Comparison of ENCODE assay signal across 8 cellular contexts in genomic region chr4:154491341-154491679, GRCh38. TPM values are rescaled to one million over a fixed set of nuclear protein-coding genes. Genes with fewer than 3 reads are reported as not detected.
A peak's percentile ranks its signal among the peaks of the same experiment; 100 is the strongest.
DNase-seq lines count a peak whose midpoint lies in the region; TF ChIP-seq lines count a peak whose summit lies in the region.

No MANE protein-coding gene starts in this region.

- H3K4me1 ChIP-seq in HEK293 (ENCODE audit: control insufficient read depth, insufficient read depth, low read length) (no peaks in the 10 kb centered on the region), mucosa of stomach (ENCODE audit: control insufficient read depth, insufficient read depth, low read length) (peaks cover 5% of the 10 kb centered on the region)

- H3K36me3 ChIP-seq in HEK293 (ENCODE audit: control insufficient read depth in 2 of 2, insufficient read depth in 1 of 2, low read length in 2 of 2) = no peaks in the 10 kb centered on the region
- no peaks in the 10 kb centered on the region for H3K36me3 ChIP-seq in mucosa of stomach (ENCODE audit: control insufficient read depth, insufficient read depth, low read length)

- H3K9me3 ChIP-seq in HEK293 (ENCODE audit: control insufficient read depth, insufficient read depth, low read depth, low read length) (no peaks in the 10 kb centered on the region), mucosa of stomach (ENCODE audit: control insufficient read depth, low read length) (no peaks in the 10 kb centered on the region)

- peak overlapping the region; percentile 26 for H3K9ac ChIP-seq in mucosa of stomach (ENCODE audit: low read length)

- peak overlapping the region; percentile 50 for H3K4me3 ChIP-seq in HEK293 (ENCODE audit: low read depth, low read length)
- no peak overlapping the region for H3K4me3 ChIP-seq in mucosa of stomach (ENCODE audit: low read length)

- DNase-seq in activated CD4-positive, alpha-beta T cell treated with anti-CD3 and anti-CD28 coated beads for 48 hours = peak; percentile 8
- DNase-seq in activated CD4-positive, alpha-beta T cell treated with anti-CD3 and anti-CD28 coated beads for 1 hour = no peak
- DNase-seq in NCI-H748 treated with DMSO at 0.1 percent for 48 hours (lab: John Stamatoyannopoulos, UW) (peak; percentile 16), dermis blood vessel endothelial cell (peak; percentile 1), DMS114 treated with DMSO at 0.1 percent for 48 hours (lab: John Stamatoyannopoulos, UW; ENCODE audit: unreplicated experiment) (no peak), NCI-H1436 treated with DMSO at 0.1 percent for 48 hours (lab: John Stamatoyannopoulos, UW) (no peak)

- POLR2A ChIA-PET in HEK293 (lab: Yijun Ruan, JAX) = interaction anchor here (0.9 to 1.0 kb wide), 2 partner anchors 25 to 59 kb away, joined by 4 to 7 read pairs; partner anchors contain the start of gene PLRG1

- CTCF ChIA-PET in HEK293 (lab: Yijun Ruan, JAX) = interaction anchor here (0.7 to 1.3 kb wide), 4 partner anchors 14 to 75 kb away, joined by 3 read pairs; no protein-coding TSS in a partner anchor

- H3K27ac ChIP-seq in HEK293 (ENCODE audit: extremely low read depth, low read depth, low read length) = no peak overlapping the region

- peaks cover 42% of the 10 kb centered on the region for H3K27me3 ChIP-seq in mucosa of stomach (ENCODE audit: control insufficient read depth, insufficient read depth, low read length)

- no peak for TF ChIP-seq CTCF in HEK293 (tag by site-specific recombination; IDR thresholded peaks at IDR 0.05)

TF ChIP-seq in HEK293, 187 proteins besides CTCF, POLR2A, EP300 and RAD21:
- TF ChIP-seq TRIM28 (IDR thresholded peaks at IDR 0.05; ENCODE audit: borderline replicate concordance, low read length) (peak; percentile 13; the same call in 1 of the 2 replicates), ZSCAN18 (tag by site-specific recombination; IDR thresholded peaks at IDR 0.05) (no peak), ZBTB8A (tag by site-specific recombination; IDR thresholded peaks at IDR 0.05) (no peak), ZSCAN5A (tag by site-specific recombination; IDR thresholded peaks at IDR 0.05) (no peak), ZBTB17 (tag by site-specific recombination; IDR thresholded peaks at IDR 0.05) (peak; percentile 17; the same call in 1 of the 2 replicates), SCRT2 (tag by site-specific recombination; IDR thresholded peaks at IDR 0.05) (peak; percentile 67), ZNF335 (tag by site-specific recombination; conservative IDR thresholded peaks at IDR 0.05) (peak; percentile 68)

RNA-seq across cellular contexts. Expression of gene DCHS2, which starts 0.3 kb away (rescaled TPM):
- 0.17 and 8.3 TPM in 2 replicates for total RNA-seq in dermis blood vessel endothelial cell

RNA-seq across cellular contexts. Expression of gene PLRG1, which starts 58.9 kb away (rescaled TPM):
- 70.3 and 124 TPM in 2 replicates for total RNA-seq in dermis blood vessel endothelial cell

Comparison
In these comparisons a context has a peak if more than half of its experiments do, and no peak if none do; other contexts are left out.
1. DNase-seq: peak in activated CD4-positive, alpha-beta T cell treated with anti-CD3 and anti-CD28 coated beads for 48 hours (single experiment), NCI-H748 treated with DMSO at 0.1 percent for 48 hours (single experiment) and dermis blood vessel endothelial cell (single experiment); none in activated CD4-positive, alpha-beta T cell treated with anti-CD3 and anti-CD28 coated beads for 1 hour (single experiment), DMS114 treated with DMSO at 0.1 percent for 48 hours (single experiment) and NCI-H1436 treated with DMSO at 0.1 percent for 48 hours (single experiment).